In genomic region chr6:3190056-3190455, GRCh38 we compare ENCODE assay signal across 24 cellular contexts.
"Had no signal": no experiment of that assay in that cellular context is flagged by ENCODE, and none has a peak within 500 bp of the region (broad histone marks: within the 10 kb centered on the region; RNA-seq: fewer than 3 reads in every experiment).

No MANE protein-coding gene starts in this region.

- H3K27me3 ChIP-seq: colonic mucosa, dorsolateral prefrontal cortex, hepatocyte, right lobe of liver, testis, transverse colon had no signal

- H3K4me1 ChIP-seq: colonic mucosa, psoas muscle, right lobe of liver, spleen, testis, transverse colon had no signal

- H2AFZ ChIP-seq: hepatocyte had no signal

- H3K79me2 ChIP-seq: hepatocyte had no signal

- FAIRE-seq: kidney had no signal

- ATAC-seq: left colon; left ventricle myocardium superior; naive thymus-derived CD4-positive, alpha-beta T cell; psoas muscle; right lobe of liver; stimulated activated memory B cell treated with anti-CD40 and anti-IgM and Interleukin-4, amounts not matched to agents 10 μg/mL and 1 μg/mL and 100 μg/mL, for 72 hours; stimulated activated naive CD8-positive, alpha-beta T cell treated with anti-CD3 and anti-CD28 coated beads, Interleukin-15, amount 100 ng/mL, for 72 hours had no signal

- H3K4me3 ChIP-seq: colonic mucosa, dorsolateral prefrontal cortex, hepatocyte, lung, psoas muscle, right lobe of liver, spleen, testis, transverse colon had no signal

- DNase-seq: colonic mucosa; dorsolateral prefrontal cortex; effector CD8-positive, alpha-beta T cell; foreskin melanocyte; head of caudate nucleus; kidney; left colon; left ventricle myocardium superior; naive thymus-derived CD4-positive, alpha-beta T cell; nephron progenitor cell; psoas muscle; retina; right lobe of liver; spleen; stimulated activated CD4-positive, alpha-beta T cell treated with anti-CD3 and anti-CD28 coated beads, Interleukin-15, amount 100 ng/mL, for 24 hours; stimulated activated CD4-positive, alpha-beta T cell treated with anti-CD3 and anti-CD28 coated beads, Interleukin-1b, Interleukin-23, amount 100 ng/mL, for 48 hours; stimulated activated CD4-positive, alpha-beta T cell treated with anti-CD3 and anti-CD28 coated beads, Interleukin-4, amount 100 ng/mL, for 24 hours; stimulated activated naive CD8-positive, alpha-beta T cell treated with anti-CD3 and anti-CD28 coated beads, Interleukin-15, amount 100 ng/mL, for 72 hours; testis; transverse colon had no signal

- H3K36me3 ChIP-seq: colonic mucosa, neutrophil, right lobe of liver, spleen, transverse colon had no signal

- H3K4me1 Mint-ChIP-seq: naive thymus-derived CD4-positive, alpha-beta T cell; stimulated activated memory B cell treated with anti-CD40 and anti-IgM and Interleukin-4, amounts not matched to agents 10 μg/mL and 1 μg/mL and 100 μg/mL, for 72 hours; stimulated activated naive CD8-positive, alpha-beta T cell treated with anti-CD3 and anti-CD28 coated beads, Interleukin-15, amount 100 ng/mL, for 72 hours had no signal

- H3K4me2 ChIP-seq: hepatocyte had no signal

- H3K4me3 Mint-ChIP-seq: naive thymus-derived CD4-positive, alpha-beta T cell; nephron progenitor cell; stimulated activated memory B cell treated with anti-CD40 and anti-IgM and Interleukin-4, amounts not matched to agents 10 μg/mL and 1 μg/mL and 100 μg/mL, for 72 hours; stimulated activated naive CD8-positive, alpha-beta T cell treated with anti-CD3 and anti-CD28 coated beads, Interleukin-15, amount 100 ng/mL, for 72 hours had no signal

- H3K36me3 Mint-ChIP-seq: stimulated activated memory B cell treated with anti-CD40 and anti-IgM and Interleukin-4, amounts not matched to agents 10 μg/mL and 1 μg/mL and 100 μg/mL, for 72 hours had no signal

- H3K27ac Mint-ChIP-seq: naive thymus-derived CD4-positive, alpha-beta T cell; nephron progenitor cell; stimulated activated memory B cell treated with anti-CD40 and anti-IgM and Interleukin-4, amounts not matched to agents 10 μg/mL and 1 μg/mL and 100 μg/mL, for 72 hours; stimulated activated naive CD8-positive, alpha-beta T cell treated with anti-CD3 and anti-CD28 coated beads, Interleukin-15, amount 100 ng/mL, for 72 hours had no signal

- H3K9me3 Mint-ChIP-seq: naive thymus-derived CD4-positive, alpha-beta T cell; stimulated activated memory B cell treated with anti-CD40 and anti-IgM and Interleukin-4, amounts not matched to agents 10 μg/mL and 1 μg/mL and 100 μg/mL, for 72 hours; stimulated activated naive CD8-positive, alpha-beta T cell treated with anti-CD3 and anti-CD28 coated beads, Interleukin-15, amount 100 ng/mL, for 72 hours had no signal

- H3K9me3 ChIP-seq: colonic mucosa, neutrophil, psoas muscle, right lobe of liver, spleen, testis, transverse colon had no signal

- H3K27ac ChIP-seq: colonic mucosa, dorsolateral prefrontal cortex, hepatocyte, neutrophil, psoas muscle, right lobe of liver, spleen, testis, transverse colon had no signal
